In genomic region chr11:12737024-12737423, GRCh38 we compare ENCODE assay signal across 37 cellular contexts.
"Had no signal": no experiment of that assay in that cellular context is flagged by ENCODE, and none has a peak within 500 bp of the region (broad histone marks: within the 10 kb centered on the region; RNA-seq: fewer than 3 reads in every experiment).

No MANE protein-coding gene starts in this region.

- H3K4me1 ChIP-seq: body of pancreas, breast epithelium had no signal

- H3K4me1 Mint-ChIP-seq: activated B cell treated with CpG ODN at 0.5 μM for 24 hours; activated CD4-positive, alpha-beta T cell treated with anti-CD3 and anti-CD28 coated beads, Interleukin-2, amount 10 ng/mL, durations not matched to agents 24 days and 14 days; activated naive CD8-positive, alpha-beta T cell treated with anti-CD3 and anti-CD28 coated beads for 36 hours; activated T-helper 17 cell treated with anti-CD3 and anti-CD28 coated beads, Interleukin-2, amount 50 U/mL, for 72 hours had no signal

- H3K9me3 ChIP-seq: adrenal gland, body of pancreas, breast epithelium had no signal

- H3K4me3 ChIP-seq: adrenal gland, body of pancreas, breast epithelium had no signal

- H3K9me3 Mint-ChIP-seq: activated CD4-positive, alpha-beta T cell treated with anti-CD3 and anti-CD28 coated beads, Interleukin-2, amount 10 ng/mL, durations not matched to agents 24 days and 14 days; activated naive CD8-positive, alpha-beta T cell treated with anti-CD3 and anti-CD28 coated beads for 36 hours; activated T-helper 17 cell treated with anti-CD3 and anti-CD28 coated beads, Interleukin-2, amount 50 U/mL, for 72 hours; T-helper 1 cell treated with Interleukin-12 subunit alpha and Interleukin-12 subunit beta and Interleukin-4 antibody, amounts not matched to agents 30 μg/mL and 1 μg/mL, for 36 hours; T-helper 2 cell treated with Interferon-gamma antibody and Interleukin-4, amounts not matched to agents 5 μg/mL and 100 μg/mL, for 36 hours had no signal

- FAIRE-seq: astrocyte, TTC549 had no signal

- H3K36me3 Mint-ChIP-seq: activated CD4-positive, alpha-beta memory T cell treated with anti-CD3 and anti-CD28 coated beads for 36 hours; activated naive CD4-positive, alpha-beta T cell treated with anti-CD3 and anti-CD28 coated beads, Interleukin-2, amount 50 U/mL, for 72 hours; activated naive CD8-positive, alpha-beta T cell treated with anti-CD3 and anti-CD28 coated beads for 36 hours had no signal

- ATAC-seq: activated CD8-positive, alpha-beta T cell treated with anti-CD3 and anti-CD28 coated beads for 36 hours; activated naive CD4-positive, alpha-beta T cell treated with anti-CD3 and anti-CD28 coated beads, Interleukin-2, amount 50 U/mL, for 72 hours; activated T-cell treated with anti-CD3 and anti-CD28 coated beads, Interleukin-2, amount 50 U/mL, for 4 hours; activated T-cell treated with anti-CD3 and anti-CD28 coated beads, Interleukin-2, amount 50 U/mL, for 72 hours; activated T-helper 17 cell treated with anti-CD3 and anti-CD28 coated beads, Interleukin-2, amount 50 U/mL, for 72 hours; body of pancreas had no signal

- H3K27ac ChIP-seq: adrenal gland, body of pancreas, brain microvascular endothelial cell, breast epithelium, VCaP had no signal

- H3K27me3 ChIP-seq: adrenal gland, body of pancreas, brain microvascular endothelial cell, breast epithelium had no signal

- H3K4me3 Mint-ChIP-seq: activated B cell treated with CpG ODN at 0.5 μM for 24 hours; activated CD4-positive, alpha-beta memory T cell treated with anti-CD3 and anti-CD28 coated beads for 36 hours; activated CD4-positive, alpha-beta T cell treated with anti-CD3 and anti-CD28 coated beads, Interleukin-2, amount 10 ng/mL, durations not matched to agents 24 days and 14 days; activated CD8-positive, alpha-beta T cell treated with anti-CD3 and anti-CD28 coated beads for 36 hours; activated naive CD4-positive, alpha-beta T cell treated with anti-CD3 and anti-CD28 coated beads for 36 hours; activated naive CD8-positive, alpha-beta T cell treated with anti-CD3 and anti-CD28 coated beads for 36 hours; activated T-cell treated with anti-CD3 and anti-CD28 coated beads, Interleukin-2, amount 50 U/mL, for 4 hours; activated T-cell treated with anti-CD3 and anti-CD28 coated beads, Interleukin-2, amount 50 U/mL, for 72 hours; activated T-helper 1 cell treated with anti-CD3 and anti-CD28 coated beads, Interleukin-12 subunit alpha, Interleukin-12 subunit beta, Interleukin-2, Interleukin-4 antibody, amounts not matched to agents 30 ng/mL and 10 ng/mL and 1 ng/mL, durations not matched to agents 14 hours and 24 hours and 36 hours; activated T-helper 17 cell treated with anti-CD3 and anti-CD28 coated beads, Interleukin-2, amount 50 U/mL, for 72 hours; T-helper 1 cell treated with Interleukin-12 subunit alpha and Interleukin-12 subunit beta and Interleukin-4 antibody, amounts not matched to agents 30 μg/mL and 1 μg/mL, for 36 hours; T-helper 2 cell treated with Interferon-gamma antibody and Interleukin-4, amounts not matched to agents 5 μg/mL and 100 μg/mL, for 36 hours had no signal

- DNase-seq: activated B cell treated with CpG ODN at 0.5 μM for 24 hours; activated CD4-positive, alpha-beta memory T cell treated with anti-CD3 and anti-CD28 coated beads for 36 hours; activated CD4-positive, alpha-beta T cell treated with anti-CD3 and anti-CD28 coated beads for 4 hours; activated CD4-positive, alpha-beta T cell treated with anti-CD3 and anti-CD28 coated beads, Interleukin-2, amount 10 ng/mL, durations not matched to agents 24 days and 14 days; activated CD4-positive, alpha-beta T cell treated with anti-CD3 and anti-CD28 coated beads, Interleukin-2, amount 50 U/mL, for 1 hour; activated CD4-positive, alpha-beta T cell treated with anti-CD3 and anti-CD28 coated beads, Interleukin-2, amount 50 U/mL, for 4 hours; activated CD4-positive, CD25-positive, alpha-beta regulatory T cell treated with anti-CD3 and anti-CD28 coated beads, Interleukin-2, amount 50 U/mL, for 72 hours; activated CD8-positive, alpha-beta memory T cell treated with anti-CD3 and anti-CD28 coated beads, Interleukin-2, amount 50 U/mL, for 4 hours; activated CD8-positive, alpha-beta T cell treated with anti-CD3 and anti-CD28 coated beads for 36 hours; activated effector memory CD4-positive, alpha-beta T cell treated with anti-CD3 and anti-CD28 coated beads, Interleukin-2, amount 50 U/mL, for 16 hours; activated gamma-delta T cell treated with Interleukin-2 at 50 U/mL for 16 hours; activated naive CD4-positive, alpha-beta T cell; activated naive CD4-positive, alpha-beta T cell treated with anti-CD3 and anti-CD28 coated beads for 36 hours; activated naive CD4-positive, alpha-beta T cell treated with anti-CD3 and anti-CD28 coated beads, Interleukin-2, amount 50 U/mL, for 16 hours; activated naive CD8-positive, alpha-beta T cell treated with anti-CD3 and anti-CD28 coated beads for 36 hours; activated T-cell treated with anti-CD3 and anti-CD28 coated beads for 4 hours; activated T-cell treated with anti-CD3 and anti-CD28 coated beads, Interleukin-2, amount 50 U/mL, for 1 hour; activated T-cell treated with anti-CD3 and anti-CD28 coated beads, Interleukin-2, amount 50 U/mL, for 4 hours; activated T-cell treated with anti-CD3 and anti-CD28 coated beads, Interleukin-2, amount 50 U/mL, for 72 hours; adrenal gland; amniotic stem cell; aorta; body of pancreas; brain microvascular endothelial cell; central memory CD4-positive, alpha-beta T cell; T-helper 1 cell; T-helper 2 cell; T-helper 9 cell had no signal

- H3K36me3 ChIP-seq: adrenal gland, breast epithelium had no signal

- H3K27ac Mint-ChIP-seq: activated B cell treated with CpG ODN at 0.5 μM for 24 hours; activated CD4-positive, alpha-beta memory T cell treated with anti-CD3 and anti-CD28 coated beads for 36 hours; activated CD4-positive, alpha-beta T cell treated with anti-CD3 and anti-CD28 coated beads, Interleukin-2, amount 10 ng/mL, durations not matched to agents 24 days and 14 days; activated CD8-positive, alpha-beta T cell treated with anti-CD3 and anti-CD28 coated beads for 36 hours; activated naive CD4-positive, alpha-beta T cell treated with anti-CD3 and anti-CD28 coated beads for 36 hours; activated naive CD4-positive, alpha-beta T cell treated with anti-CD3 and anti-CD28 coated beads, Interleukin-2, amount 50 U/mL, for 72 hours; activated naive CD8-positive, alpha-beta T cell treated with anti-CD3 and anti-CD28 coated beads for 36 hours; activated T-cell treated with anti-CD3 and anti-CD28 coated beads, Interleukin-2, amount 50 U/mL, for 72 hours; activated T-helper 1 cell treated with anti-CD3 and anti-CD28 coated beads, Interleukin-12 subunit alpha, Interleukin-12 subunit beta, Interleukin-2, Interleukin-4 antibody, amounts not matched to agents 30 ng/mL and 10 ng/mL and 1 ng/mL, durations not matched to agents 14 hours and 24 hours and 36 hours; activated T-helper 17 cell treated with anti-CD3 and anti-CD28 coated beads, Interleukin-2, amount 50 U/mL, for 72 hours; T-helper 1 cell treated with Interleukin-12 subunit alpha and Interleukin-12 subunit beta and Interleukin-4 antibody, amounts not matched to agents 30 μg/mL and 1 μg/mL, for 36 hours; T-helper 2 cell treated with Interferon-gamma antibody and Interleukin-4, amounts not matched to agents 5 μg/mL and 100 μg/mL, for 36 hours had no signal
